In the genomic region with DNA sequence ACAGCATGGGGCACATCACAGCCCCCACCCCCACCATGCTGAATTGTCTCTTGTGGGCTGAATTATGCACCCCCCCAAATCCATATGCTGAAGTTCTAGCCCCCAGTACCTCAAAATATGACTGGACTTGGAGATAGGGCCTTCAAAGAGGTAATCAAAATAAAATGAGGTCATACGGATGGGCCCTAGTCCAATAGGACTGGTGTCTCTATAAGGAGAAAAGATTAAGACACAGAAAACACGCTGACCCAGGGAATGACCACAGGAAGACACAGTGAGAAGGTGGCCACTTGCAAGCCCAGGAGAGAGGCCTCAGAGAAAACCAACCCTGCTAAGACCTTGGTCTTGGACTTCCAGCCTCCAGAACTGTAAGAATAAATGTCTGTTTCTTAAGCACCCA, we compare ENCODE assay signal across 22 cellular contexts.
A peak's percentile ranks its signal among the peaks of the same experiment; 100 is the strongest.
DNase-seq lines count a peak whose midpoint lies in the region; ATAC-seq, FAIRE-seq and TF ChIP-seq lines count a peak whose summit lies in the region.
"Had no signal": no experiment of that assay in that cellular context is flagged by ENCODE, and none has a peak within 500 bp of the region (broad histone marks: within the 10 kb centered on the region; RNA-seq: fewer than 3 reads in every experiment).

No MANE protein-coding gene starts in this region.

- H3K79me2 ChIP-seq in HCT116 (ENCODE audit: insufficient read depth, low read length) (no peaks in the 10 kb centered on the region), K562 (ENCODE audit: control insufficient read depth, insufficient read depth, low read length) (no peaks in the 10 kb centered on the region)

- POLR2A ChIA-PET in HCT116 (lab: Charles Lee), result no interaction called here
- POLR2A ChIA-PET in K562 (lab: Yijun Ruan, JAX), result interaction anchor here (1.2 kb wide), 1 partner anchor 29 kb away, joined by 5 read pairs; no protein-coding TSS in a partner anchor
- POLR2A ChIA-PET in HEK293T (lab: Yijun Ruan, JAX), result no interaction called here

- no peak for TF ChIP-seq EP300 in K562 (IDR thresholded peaks at IDR 0.05; ENCODE audit: low read length)

- H4K20me1 ChIP-seq in HCT116 (ENCODE audit: insufficient read depth), result no peaks in the 10 kb centered on the region
- H4K20me1 ChIP-seq in K562 (replicated peaks; ENCODE audit: control insufficient read depth, insufficient read depth, low read length), result no peaks in the 10 kb centered on the region
- H4K20me1 ChIP-seq: BLaER1 treated with 17β-estradiol and CSF1 and Interleukin-3, amounts not matched to agents 10 nM and 100 nM had no signal

- H3K4me3 ChIP-seq in HCT116 (replicated peaks in 1 of 2; ENCODE audit: low read depth in 1 of 2, low read length in 2 of 2), result no peak overlapping the region
- no peak overlapping the region for H3K4me3 ChIP-seq in K562
- no peak overlapping the region for H3K4me3 ChIP-seq in tibial artery
- H3K4me3 ChIP-seq: BLaER1 treated with 17β-estradiol and CSF1 and Interleukin-3, amounts not matched to agents 10 nM and 100 nM had no signal

- H3K27ac Mint-ChIP-seq in osteocyte (ENCODE audit: unreplicated experiment), result peak overlapping the region; percentile 11
- H3K27ac Mint-ChIP-seq: B cell; CD8-positive, alpha-beta T cell; H9; HFFc6; IgD-negative memory B cell had no signal

- CTCF ChIA-PET in HCT116 (lab: Charles Lee), result no interaction called here
- CTCF ChIA-PET in K562 (lab: Yijun Ruan, JAX; ENCODE audit: low intra/inter-chr PET ratio), result interaction anchor here (1.0 kb wide), 1 partner anchor 44 kb away, joined by 3 read pairs; no protein-coding TSS in a partner anchor
- CTCF ChIA-PET in HEK293T (lab: Yijun Ruan, JAX), result interaction anchor here (1.0 to 1.1 kb wide), 2 partner anchors 14 to 82 kb away, joined by 3 read pairs; no protein-coding TSS in a partner anchor

- FAIRE-seq in K562 (lab: Jason Lieb, UNC), result peak; percentile 15
- FAIRE-seq: G401.6, GM12891, GM18507, H1, HTR-8/SVneo had no signal

- RAD21 ChIA-PET in HCT116 (lab: Charles Lee; ENCODE audit: low non-redundant PET in 1 of 2, low total read pairs in 2 of 2, uncharacterized antibody in 2 of 2, unreplicated experiment in 2 of 2), result no interaction called here

- no TSS peak for BruUV-seq in HCT116 (replicated peaks; lab: Mats Ljungman, UMichigan)
- BruUV-seq in K562 (replicated peaks; lab: Mats Ljungman, UMichigan), result no TSS peak

- TF ChIP-seq CTCF in HCT116 (IDR thresholded peaks at IDR 0.05 in 2 of 3, conservative IDR thresholded peaks at IDR 0.05 in 1 of 3; ENCODE audit: borderline replicate concordance in 1 of 3, insufficient read depth in 1 of 3, low read depth in 2 of 3, low read length in 2 of 3) (no peak), K562 (IDR thresholded peaks at IDR 0.05 in 2 of 3, conservative IDR thresholded peaks at IDR 0.05 in 1 of 3; ENCODE audit: insufficient read depth in 2 of 3, low read depth in 1 of 3, low read length in 3 of 3) (no peak), osteocyte (IDR thresholded peaks at IDR 0.05) (no peak), tibial artery (IDR thresholded peaks at IDR 0.05) (no peak)

- H3K9me3 ChIP-seq in HCT116 (ENCODE audit: control insufficient read depth in 1 of 2, insufficient read depth in 1 of 2, low read depth in 1 of 2, low read length in 2 of 2), result no peaks in the 10 kb centered on the region
- H3K9me3 ChIP-seq in K562 (replicated peaks; ENCODE audit: control insufficient read depth, insufficient read depth, low read depth, low read length), result no peaks in the 10 kb centered on the region
- H3K9me3 ChIP-seq in tibial artery, result no peaks in the 10 kb centered on the region
- H3K9me3 ChIP-seq: BLaER1 treated with 17β-estradiol and CSF1 and Interleukin-3, amounts not matched to agents 10 nM and 100 nM had no signal

- WGBS in K562 (ENCODE audit: insufficient coverage, low coverage, missing lambda C conversion rate), result 9% methylated on average over 2 of the region's 2 CpGs

- no peak overlapping the region for H3K27ac ChIP-seq in HCT116 (ENCODE audit: low read depth, low read length)
- H3K27ac ChIP-seq in K562 (ENCODE audit: extremely low read depth, low read depth, low read length), result peak overlapping the region; percentile 45; the same call in 2 of the 3 replicates
- H3K27ac ChIP-seq in tibial artery, result no peak overlapping the region
- H3K27ac ChIP-seq: BLaER1 treated with 17β-estradiol and CSF1 and Interleukin-3, amounts not matched to agents 10 nM and 100 nM; HL-60 had no signal

- H3K9me2 ChIP-seq in HCT116 (ENCODE audit: insufficient read depth), result no peaks in the 10 kb centered on the region

- no peak for TF ChIP-seq RAD21 in HCT116 (IDR thresholded peaks at IDR 0.05; ENCODE audit: low read depth)
- TF ChIP-seq RAD21 in K562 (CRISPR knock-in tag; conservative IDR thresholded peaks at IDR 0.05 in 1 of 2, IDR thresholded peaks at IDR 0.05 in 1 of 2), result no peak

- H3K27me3 Mint-ChIP-seq in osteocyte (ENCODE audit: unreplicated experiment), result no peaks in the 10 kb centered on the region
- H3K27me3 Mint-ChIP-seq: B cell, IgD-negative memory B cell had no signal

- ATAC-seq in HCT116, result peak; percentile 48
- ATAC-seq in HG03342 (IDR thresholded peaks at IDR 0.05; ENCODE audit: unreplicated experiment), result peak; percentile 13
- peak; percentile 75 for ATAC-seq in K562
- ATAC-seq: CD8-positive, alpha-beta T cell had no signal

- H3K4me2 ChIP-seq in HCT116 (ENCODE audit: low read length) (no peak overlapping the region), K562 (ENCODE audit: insufficient read depth, low read length) (peak overlapping the region; percentile 54)
- H3K4me2 ChIP-seq: BLaER1 treated with 17β-estradiol and CSF1 and Interleukin-3, amounts not matched to agents 10 nM and 100 nM had no signal

- H3K4me1 Mint-ChIP-seq in osteocyte (ENCODE audit: unreplicated experiment), result peaks cover 61% of the 10 kb centered on the region
- H3K4me1 Mint-ChIP-seq: B cell, H9, IgD-negative memory B cell had no signal

- H2AFZ ChIP-seq in HCT116 (ENCODE audit: low read depth, low read length, poor library complexity, severe bottlenecking) (no peak overlapping the region), K562 (ENCODE audit: low read depth, low read length) (peak overlapping the region; percentile 92)

- H3K4me3 Mint-ChIP-seq in osteocyte (ENCODE audit: unreplicated experiment), result no peak overlapping the region
- H3K4me3 Mint-ChIP-seq: B cell; CD8-positive, alpha-beta T cell; H9; HFFc6; IgD-negative memory B cell had no signal

- DNase-seq in HCT116 (ENCODE audit: low read depth, low spot score), result no peak
- DNase-seq in K562 (ENCODE audit: extremely low read depth in 1 of 4, low spot score in 3 of 4), result no peak
- DNase-seq in osteocyte (ENCODE audit: extremely low spot score, unreplicated experiment), result no peak
- DNase-seq in COR-L47 (lab: John Stamatoyannopoulos, UW), result no peak
- no peak for DNase-seq in HEK293T (ENCODE audit: extremely low spot score)
- no peak for DNase-seq in tibial artery
- no peak for DNase-seq in NCI-H2029 (lab: John Stamatoyannopoulos, UW)
- DNase-seq: CD8-positive, alpha-beta T cell; DMS 273 treated with DMSO at 0.1 percent for 48 hours; HFFc6; KG1 had no signal

- in situ Hi-C loops in K562 (cut with MboI), result no loop called here

- H3K36me3 ChIP-seq in HCT116 (ENCODE audit: control insufficient read depth in 1 of 2, insufficient read depth in 2 of 2, low read length in 2 of 2), result no peaks in the 10 kb centered on the region
- no peaks in the 10 kb centered on the region for H3K36me3 ChIP-seq in K562 (ENCODE audit: control insufficient read depth, insufficient read depth, low read length)
- no peaks in the 10 kb centered on the region for H3K36me3 ChIP-seq in tibial artery
- H3K36me3 ChIP-seq: BLaER1 treated with 17β-estradiol and CSF1 and Interleukin-3, amounts not matched to agents 10 nM and 100 nM had no signal

- peaks cover 4% of the 10 kb centered on the region for H3K9me3 Mint-ChIP-seq in osteocyte (ENCODE audit: unreplicated experiment)
- H3K9me3 Mint-ChIP-seq: CD8-positive, alpha-beta T cell; H9; HFFc6; IgD-negative memory B cell had no signal

- intact Hi-C loops in HCT116 (cut with micrococcal nuclease) (no loop called here), K562 (cut with micrococcal nuclease) (no loop called here), tibial artery (cut with DNase I; ENCODE audit: low total_unique reads) (no loop called here)

- H3K4me1 ChIP-seq in HCT116 (ENCODE audit: control insufficient read depth in 1 of 2, insufficient read depth in 2 of 2, low read length in 2 of 2) (peaks cover 0 to 2% of the 10 kb centered on the region in 2 experiments; a peak in 1 of 4 replicates), K562 (replicated peaks in 1 of 2; ENCODE audit: control insufficient read depth in 2 of 2, insufficient read depth in 2 of 2, low read length in 2 of 2) (peaks cover 0 to 21% of the 10 kb centered on the region in 2 experiments; a peak in 4 of 5 replicates), tibial artery (peaks cover 0 to 44% (median 19%) of the 10 kb centered on the region in 4 donors)
- H3K4me1 ChIP-seq: BLaER1 treated with 17β-estradiol and CSF1 and Interleukin-3, amounts not matched to agents 10 nM and 100 nM had no signal

- TF ChIP-seq POLR2A in HCT116 (IDR thresholded peaks at IDR 0.05; ENCODE audit: borderline replicate concordance, extremely low read depth, insufficient read depth, insufficient read length) (no peak), K562 (conservative IDR thresholded peaks at IDR 0.05) (no peak)

- no peaks in the 10 kb centered on the region for H3K27me3 ChIP-seq in HCT116 (ENCODE audit: insufficient read depth, low read length)
- H3K27me3 ChIP-seq in K562 (ENCODE audit: control insufficient read depth in 2 of 2, insufficient read depth in 2 of 2, low read length in 2 of 2), result no peaks in the 10 kb centered on the region; a peak in 1 of 5 replicates
- H3K27me3 ChIP-seq in tibial artery, result no peaks in the 10 kb centered on the region
- H3K27me3 ChIP-seq: BLaER1 treated with 17β-estradiol and CSF1 and Interleukin-3, amounts not matched to agents 10 nM and 100 nM had no signal

- H3K9ac ChIP-seq in HCT116 (ENCODE audit: low read length) (no peak overlapping the region), K562 (ENCODE audit: insufficient read depth in 1 of 2, low read depth in 2 of 2, low read length in 2 of 2) (peak overlapping the region; percentile 22 to 23; a peak in 2 of 4 replicates)
- H3K9ac ChIP-seq: BLaER1 treated with 17β-estradiol and CSF1 and Interleukin-3, amounts not matched to agents 10 nM and 100 nM had no signal

- no peaks in the 10 kb centered on the region for H3K9me1 ChIP-seq in K562 (ENCODE audit: control insufficient read depth, insufficient read depth, low read length)

- H3K36me3 Mint-ChIP-seq in osteocyte (ENCODE audit: unreplicated experiment), result no peaks in the 10 kb centered on the region
- H3K36me3 Mint-ChIP-seq: CD8-positive, alpha-beta T cell had no signal

TF ChIP-seq in HCT116, 20 proteins besides CTCF, POLR2A, EP300 and RAD21 (continues in another document):
- no peak for TF ChIP-seq POLR2AphosphoS5 (IDR thresholded peaks at IDR 0.05; ENCODE audit: low read depth, low read length)
- TF ChIP-seq EZH2phosphoT487 (IDR thresholded peaks at IDR 0.05; ENCODE audit: borderline replicate concordance), result no peak

TF ChIP-seq in K562, 482 proteins besides CTCF, POLR2A, EP300 and RAD21 (continues in another document):
- TF ChIP-seq ZNF75A (CRISPR knock-in tag; IDR thresholded peaks at IDR 0.05) (no peak), ZNF212 (CRISPR knock-in tag; IDR thresholded peaks at IDR 0.05) (no peak)

TF ChIP-seq in HEK293T, 16 proteins besides CTCF, POLR2A, EP300 and RAD21 (continues in another document):
- TF ChIP-seq FOXK2 (IDR thresholded peaks at IDR 0.05) (no peak), LEF1 (IDR thresholded peaks at IDR 0.05; ENCODE audit: borderline replicate concordance) (no peak), FOXA1 (IDR thresholded peaks at IDR 0.05) (no peak)

Comparison
In these comparisons a context has a peak if more than half of its experiments do, and no peak if none do; other contexts are left out.
1. ATAC-seq: peak in every context shown above with its lines; median percentile 75 in K562; 48 in HCT116; 13 in HG03342.